ENCODE assay signal across 8 cellular contexts in genomic region chr1:100894622-100895539, GRCh38. TPM values are rescaled to one million over a fixed set of nuclear protein-coding genes. Genes with fewer than 3 reads are reported as not detected.
DNase-seq lines count a peak whose midpoint lies in the region; ATAC-seq and TF ChIP-seq lines count a peak whose summit lies in the region.

A gene with protein sequence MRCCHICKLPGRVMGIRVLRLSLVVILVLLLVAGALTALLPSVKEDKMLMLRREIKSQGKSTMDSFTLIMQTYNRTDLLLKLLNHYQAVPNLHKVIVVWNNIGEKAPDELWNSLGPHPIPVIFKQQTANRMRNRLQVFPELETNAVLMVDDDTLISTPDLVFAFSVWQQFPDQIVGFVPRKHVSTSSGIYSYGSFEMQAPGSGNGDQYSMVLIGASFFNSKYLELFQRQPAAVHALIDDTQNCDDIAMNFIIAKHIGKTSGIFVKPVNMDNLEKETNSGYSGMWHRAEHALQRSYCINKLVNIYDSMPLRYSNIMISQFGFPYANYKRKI (minus strand): TSS chr1:100894842. CDS start chr1:100888757, 6,085 bp downstream.

- H3K27ac ChIP-seq in BLaER1 treated with 17β-estradiol and CSF1 and Interleukin-3, amounts not matched to agents 10 nM and 100 nM = peak within 1 kb of the TSS; percentile 89 to 96 (median 95)
- H3K27ac ChIP-seq in dorsolateral prefrontal cortex = peak within 1 kb of the TSS; percentile 74 to 97 (median 92)
- H3K27ac ChIP-seq in liver (ENCODE audit: low read depth in 1 of 2, low read length in 2 of 2) = peak within 1 kb of the TSS; percentile 97 to 98

- peaks cover 26 to 39% (median 32%) of the 10 kb centered on the region in 10 experiments for H3K4me1 ChIP-seq in BLaER1 treated with 17β-estradiol and CSF1 and Interleukin-3, amounts not matched to agents 10 nM and 100 nM
- H3K4me1 ChIP-seq in liver (ENCODE audit: control insufficient read depth in 4 of 4, insufficient read depth in 4 of 4, low read length in 3 of 4) = peaks cover 0 to 17% (median 12%) of the 10 kb centered on the region in 4 donors

- peak; percentile 92 to 93 for DNase-seq in NCI-H526 (lab: John Stamatoyannopoulos, UW)
- DNase-seq in activated CD4-positive, alpha-beta T cell treated with anti-CD3 and anti-CD28 coated beads, Interleukin-2, amount 50 U/mL, for 48 hours = peak; percentile 76 to 84
- peak; percentile 69 to 91 (median 88) for DNase-seq in dorsolateral prefrontal cortex
- peak; percentile 74 for DNase-seq in stimulated activated CD4-positive, alpha-beta T cell treated with anti-CD3 and anti-CD28 coated beads, Interleukin-4, amount 100 ng/mL, for 24 hours

- peak within 1 kb of the TSS; percentile 84 to 98 (median 92) for H3K4me3 ChIP-seq in BLaER1 treated with 17β-estradiol and CSF1 and Interleukin-3, amounts not matched to agents 10 nM and 100 nM
- peak within 1 kb of the TSS; percentile 68 to 98 (median 88) for H3K4me3 ChIP-seq in dorsolateral prefrontal cortex
- H3K4me3 ChIP-seq in liver (ENCODE audit: low read depth in 1 of 3, low read length in 3 of 3) = peak within 1 kb of the TSS; percentile 83 to 99 (median 91)

- intact Hi-C loops in dorsolateral prefrontal cortex (cut with DNase I) = loop anchor here (5.0 to 10.0 kb wide), 6 partner anchors 540 to 860 kb away; partner anchors contain the start of genes CDC14A (in 2 of the 2), RTCA (in 1 of the 2), SASS6 (in 1 of the 2) and TRMT13 (in 1 of the 2)

- peak within 1 kb of the TSS; percentile 75 to 98 (median 89) for H3K4me2 ChIP-seq in BLaER1 treated with 17β-estradiol and CSF1 and Interleukin-3, amounts not matched to agents 10 nM and 100 nM

- H3K9me3 ChIP-seq in BLaER1 treated with 17β-estradiol and CSF1 and Interleukin-3, amounts not matched to agents 10 nM and 100 nM (replicated peaks in 1 of 11) = peaks cover 17 to 28% (median 24%) of the 10 kb centered on the region in 11 experiments
- peaks cover 0 to 4% (median 0%) of the 10 kb centered on the region in 4 donors for H3K9me3 ChIP-seq in liver (ENCODE audit: control insufficient read depth in 4 of 4, low read length in 3 of 4)

- ATAC-seq in GM19324 (IDR thresholded peaks at IDR 0.05; ENCODE audit: low FRiP score, unreplicated experiment) (peak; percentile 37), HG03469 (IDR thresholded peaks at IDR 0.05; ENCODE audit: unreplicated experiment) (peak; percentile 27)

- H3K27me3 ChIP-seq in BLaER1 treated with 17β-estradiol and CSF1 and Interleukin-3, amounts not matched to agents 10 nM and 100 nM = no peaks in the 10 kb centered on the region
- H3K27me3 ChIP-seq in dorsolateral prefrontal cortex (no peaks in the 10 kb centered on the region), liver (ENCODE audit: control insufficient read depth in 4 of 4, insufficient read depth in 4 of 4, low read length in 3 of 4) (no peaks in the 10 kb centered on the region)

- H4K20me1 ChIP-seq in BLaER1 treated with 17β-estradiol and CSF1 and Interleukin-3, amounts not matched to agents 10 nM and 100 nM = peaks cover 0 to 15% (median 3%) of the 10 kb centered on the region in 11 experiments; a peak in 7 of 22 replicates

- TF ChIP-seq CTCF in dorsolateral prefrontal cortex (IDR thresholded peaks at IDR 0.05 in 54 of 56, conservative IDR thresholded peaks at IDR 0.05 in 2 of 56; ENCODE audit: low read depth in 1 of 56, partially characterized antibody in 56 of 56) (peak in 4 of 56 donors; percentile 6 to 30 (median 13)), liver (IDR thresholded peaks at IDR 0.05; ENCODE audit: low read depth, low read length, missing input control) (no peak)

- TF ChIP-seq RAD21 in liver (IDR thresholded peaks at IDR 0.05) = peak in 1 of 2 donors; percentile 20

- WGBS in liver = under 1% methylated on average over 47 of the region's 47 CpGs

- peak within 1 kb of the TSS; percentile 90 to 97 (median 95) for H3K9ac ChIP-seq in BLaER1 treated with 17β-estradiol and CSF1 and Interleukin-3, amounts not matched to agents 10 nM and 100 nM
- peak within 1 kb of the TSS; percentile 85 to 94 for H3K9ac ChIP-seq in liver (ENCODE audit: low read depth in 1 of 2, low read length in 2 of 2)

- H3K36me3 ChIP-seq in BLaER1 treated with 17β-estradiol and CSF1 and Interleukin-3, amounts not matched to agents 10 nM and 100 nM = peaks cover 16 to 48% (median 35%) of the 10 kb centered on the region in 11 experiments
- H3K36me3 ChIP-seq in liver (ENCODE audit: control insufficient read depth in 4 of 4, insufficient read depth in 3 of 4, low read depth in 1 of 4, low read length in 3 of 4) = peaks cover 0 to 6% (median 4%) of the 10 kb centered on the region in 4 donors

TF ChIP-seq in liver, 16 proteins besides CTCF, POLR2A, EP300 and RAD21:
- TF ChIP-seq HNF4G (IDR thresholded peaks at IDR 0.05) = no peak
- TF ChIP-seq, protein P1, sequence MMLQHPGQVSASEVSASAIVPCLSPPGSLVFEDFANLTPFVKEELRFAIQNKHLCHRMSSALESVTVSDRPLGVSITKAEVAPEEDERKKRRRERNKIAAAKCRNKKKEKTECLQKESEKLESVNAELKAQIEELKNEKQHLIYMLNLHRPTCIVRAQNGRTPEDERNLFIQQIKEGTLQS (IDR thresholded peaks at IDR 0.05) = peak; percentile 11
- TF ChIP-seq FOXA2 (IDR thresholded peaks at IDR 0.05) = no peak
- TF ChIP-seq TAF1 (conservative IDR thresholded peaks at IDR 0.05) = peak; percentile 76
- TF ChIP-seq RXRA (IDR thresholded peaks at IDR 0.05) = peak; percentile 30 to 45
- TF ChIP-seq HNF4A (conservative IDR thresholded peaks at IDR 0.05) = peak in 1 of 2 donors; percentile 33
- TF ChIP-seq SP1 (IDR thresholded peaks at IDR 0.05) = peak; percentile 71
- TF ChIP-seq, protein P2, sequence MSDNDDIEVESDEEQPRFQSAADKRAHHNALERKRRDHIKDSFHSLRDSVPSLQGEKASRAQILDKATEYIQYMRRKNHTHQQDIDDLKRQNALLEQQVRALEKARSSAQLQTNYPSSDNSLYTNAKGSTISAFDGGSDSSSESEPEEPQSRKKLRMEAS (IDR thresholded peaks at IDR 0.05) = peak; percentile 57
- TF ChIP-seq, protein P3, sequence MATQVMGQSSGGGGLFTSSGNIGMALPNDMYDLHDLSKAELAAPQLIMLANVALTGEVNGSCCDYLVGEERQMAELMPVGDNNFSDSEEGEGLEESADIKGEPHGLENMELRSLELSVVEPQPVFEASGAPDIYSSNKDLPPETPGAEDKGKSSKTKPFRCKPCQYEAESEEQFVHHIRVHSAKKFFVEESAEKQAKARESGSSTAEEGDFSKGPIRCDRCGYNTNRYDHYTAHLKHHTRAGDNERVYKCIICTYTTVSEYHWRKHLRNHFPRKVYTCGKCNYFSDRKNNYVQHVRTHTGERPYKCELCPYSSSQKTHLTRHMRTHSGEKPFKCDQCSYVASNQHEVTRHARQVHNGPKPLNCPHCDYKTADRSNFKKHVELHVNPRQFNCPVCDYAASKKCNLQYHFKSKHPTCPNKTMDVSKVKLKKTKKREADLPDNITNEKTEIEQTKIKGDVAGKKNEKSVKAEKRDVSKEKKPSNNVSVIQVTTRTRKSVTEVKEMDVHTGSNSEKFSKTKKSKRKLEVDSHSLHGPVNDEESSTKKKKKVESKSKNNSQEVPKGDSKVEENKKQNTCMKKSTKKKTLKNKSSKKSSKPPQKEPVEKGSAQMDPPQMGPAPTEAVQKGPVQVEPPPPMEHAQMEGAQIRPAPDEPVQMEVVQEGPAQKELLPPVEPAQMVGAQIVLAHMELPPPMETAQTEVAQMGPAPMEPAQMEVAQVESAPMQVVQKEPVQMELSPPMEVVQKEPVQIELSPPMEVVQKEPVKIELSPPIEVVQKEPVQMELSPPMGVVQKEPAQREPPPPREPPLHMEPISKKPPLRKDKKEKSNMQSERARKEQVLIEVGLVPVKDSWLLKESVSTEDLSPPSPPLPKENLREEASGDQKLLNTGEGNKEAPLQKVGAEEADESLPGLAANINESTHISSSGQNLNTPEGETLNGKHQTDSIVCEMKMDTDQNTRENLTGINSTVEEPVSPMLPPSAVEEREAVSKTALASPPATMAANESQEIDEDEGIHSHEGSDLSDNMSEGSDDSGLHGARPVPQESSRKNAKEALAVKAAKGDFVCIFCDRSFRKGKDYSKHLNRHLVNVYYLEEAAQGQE (IDR thresholded peaks at IDR 0.05) = no peak
- TF ChIP-seq, protein P4, sequence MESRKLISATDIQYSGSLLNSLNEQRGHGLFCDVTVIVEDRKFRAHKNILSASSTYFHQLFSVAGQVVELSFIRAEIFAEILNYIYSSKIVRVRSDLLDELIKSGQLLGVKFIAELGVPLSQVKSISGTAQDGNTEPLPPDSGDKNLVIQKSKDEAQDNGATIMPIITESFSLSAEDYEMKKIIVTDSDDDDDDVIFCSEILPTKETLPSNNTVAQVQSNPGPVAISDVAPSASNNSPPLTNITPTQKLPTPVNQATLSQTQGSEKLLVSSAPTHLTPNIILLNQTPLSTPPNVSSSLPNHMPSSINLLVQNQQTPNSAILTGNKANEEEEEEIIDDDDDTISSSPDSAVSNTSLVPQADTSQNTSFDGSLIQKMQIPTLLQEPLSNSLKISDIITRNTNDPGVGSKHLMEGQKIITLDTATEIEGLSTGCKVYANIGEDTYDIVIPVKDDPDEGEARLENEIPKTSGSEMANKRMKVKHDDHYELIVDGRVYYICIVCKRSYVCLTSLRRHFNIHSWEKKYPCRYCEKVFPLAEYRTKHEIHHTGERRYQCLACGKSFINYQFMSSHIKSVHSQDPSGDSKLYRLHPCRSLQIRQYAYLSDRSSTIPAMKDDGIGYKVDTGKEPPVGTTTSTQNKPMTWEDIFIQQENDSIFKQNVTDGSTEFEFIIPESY (IDR thresholded peaks at IDR 0.05) = no peak
- TF ChIP-seq GABPA (IDR thresholded peaks at IDR 0.05 in 1 of 2, conservative IDR thresholded peaks at IDR 0.05 in 1 of 2) = peak; percentile 55 to 87
- TF ChIP-seq EGR1 (IDR thresholded peaks at IDR 0.05; ENCODE audit: low read depth in 2 of 2) = peak in 1 of 2 donors; percentile 40
- peak in 1 of 2 donors; percentile 41 for TF ChIP-seq JUND (IDR thresholded peaks at IDR 0.05)
- TF ChIP-seq NR2F2 (IDR thresholded peaks at IDR 0.05) = peak; percentile 9
- peak; percentile 91 for TF ChIP-seq YY1 (IDR thresholded peaks at IDR 0.05)
- TF ChIP-seq FOXA1 (IDR thresholded peaks at IDR 0.05) = no peak
TF ChIP-seq in liver: peak in this region for 11.

RNA-seq across cellular contexts. Expression of the gene that starts here (rescaled TPM):
- total RNA-seq in dorsolateral prefrontal cortex = 10 to 100 TPM; 18.1 to 60.5 (median 35.4) TPM
- 1 to 10 TPM; 7.5 to 7.6 TPM for total RNA-seq in liver
- 1 to 10 TPM; 3.6 to 8.7 TPM for polyA plus RNA-seq in liver

Comparison
In these comparisons a context has a peak if more than half of its experiments do, and no peak if none do; other contexts are left out.
1. Peak in every context shown above with its lines: DNase-seq, ATAC-seq, H3K4me3 ChIP-seq and H3K27ac ChIP-seq.